ENCODE assay signal across 29 cellular contexts in the genomic region with DNA sequence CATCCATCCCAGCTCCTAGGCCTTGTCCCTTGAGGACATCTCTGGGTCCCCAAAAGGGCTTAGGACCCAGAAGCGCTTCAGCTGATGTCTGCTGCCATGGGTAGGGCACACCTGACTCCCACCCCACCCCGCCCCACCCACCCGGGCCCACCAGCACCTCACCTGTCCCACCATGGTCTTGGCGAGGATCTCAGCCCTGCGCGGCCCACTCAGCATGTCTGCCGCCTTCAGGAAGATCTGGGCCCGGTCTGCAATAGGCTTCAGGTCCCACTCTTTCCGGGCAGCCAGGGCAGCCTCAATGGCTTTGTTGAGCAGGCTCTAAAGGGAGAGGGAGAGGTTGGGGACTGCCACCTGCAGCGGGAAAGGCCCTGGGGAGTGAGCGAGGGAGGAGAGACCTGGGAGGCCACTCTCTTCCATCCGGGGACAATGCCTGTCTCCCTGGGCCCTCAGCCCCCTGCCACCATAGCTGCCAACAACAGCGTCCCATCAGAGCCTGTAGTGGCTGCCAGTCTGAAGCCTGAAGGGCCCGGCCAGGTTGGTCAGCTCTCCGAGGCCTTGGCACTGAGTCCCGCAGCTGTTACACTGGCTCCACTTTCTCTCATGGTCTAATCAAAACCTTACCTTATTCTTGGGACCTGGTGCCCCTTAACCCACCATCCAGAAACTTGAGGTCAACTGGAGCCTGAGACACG. TPM values are rescaled to one million over a fixed set of nuclear protein-coding genes. Genes with fewer than 3 reads are reported as not detected.
"Had no signal": no experiment of that assay in that cellular context is flagged by ENCODE, and none has a peak within 500 bp of the region (broad histone marks: within the 10 kb centered on the region; RNA-seq: fewer than 3 reads in every experiment).

No MANE protein-coding gene starts in this region.

- H3K27me3 ChIP-seq: brain microvascular endothelial cell, cardiac muscle cell had no signal

- H3K27ac ChIP-seq: brain microvascular endothelial cell, cardiac muscle cell, VCaP had no signal

- DNase-seq: activated CD4-positive, alpha-beta memory T cell treated with anti-CD3 and anti-CD28 coated beads for 36 hours; activated CD4-positive, alpha-beta T cell treated with anti-CD3 and anti-CD28 coated beads, Interleukin-2, amount 10 ng/mL, durations not matched to agents 7 days and 5 days; activated CD4-positive, CD25-positive, alpha-beta regulatory T cell; activated CD8-positive, alpha-beta memory T cell treated with anti-CD3 and anti-CD28 coated beads for 24 hours; activated gamma-delta T cell; activated naive CD4-positive, alpha-beta T cell treated with anti-CD3 and anti-CD28 coated beads for 36 hours; activated T-cell treated with anti-CD3 and anti-CD28 coated beads, Interleukin-2, amount 50 U/mL, for 48 hours; brain microvascular endothelial cell; Karpas-422; NCI-H1105 treated with DMSO at 0.1 percent for 48 hours; NCI-H146; NCI-H1930; NCI-H2107; NCI-H2171 treated with DMSO at 0.1 percent for 48 hours; NCI-H526 treated with DMSO at 0.1 percent for 48 hours; NCI-H82; OCI-M1; RPMI8226; SHP77 treated with DMSO at 0.1 percent for 48 hours; T-cell; T-helper 2 cell; T1000 had no signal

- H3K36me3 ChIP-seq: brain microvascular endothelial cell had no signal

- FAIRE-seq: K562 had no signal

- H3K4me3 ChIP-seq: cardiac muscle cell, K562 had no signal

- ATAC-seq: activated T-helper 17 cell treated with anti-CD3 and anti-CD28 coated beads, Interleukin-2, amount 50 U/mL, for 72 hours; K562; Panc1; T-cell had no signal

RNA-seq across cellular contexts. Expression of a gene that starts 26.0 kb away (rescaled TPM):
- total RNA-seq: activated CD4-positive, alpha-beta memory T cell treated with anti-CD3 and anti-CD28 coated beads for 36 hours; activated CD4-positive, alpha-beta T cell treated with anti-CD3 and anti-CD28 coated beads, Interleukin-2, amount 10 ng/mL, durations not matched to agents 7 days and 5 days; activated naive CD4-positive, alpha-beta T cell treated with anti-CD3 and anti-CD28 coated beads for 36 hours; activated T-helper 17 cell treated with anti-CD3 and anti-CD28 coated beads, Interleukin-2, amount 50 U/mL, for 72 hours; cardiac muscle cell; K562; NCI-H460; SK-MEL-5; T-cell had no signal
- polyA plus RNA-seq: cardiac muscle cell, K562 had no signal
